In genomic region chr10:97120370-97120769, GRCh38 we compare ENCODE assay signal across 18 cellular contexts.
DNase-seq lines count a peak whose midpoint lies in the region; ATAC-seq, FAIRE-seq and TF ChIP-seq lines count a peak whose summit lies in the region.
"Had no signal": no experiment of that assay in that cellular context is flagged by ENCODE, and none has a peak within 500 bp of the region (broad histone marks: within the 10 kb centered on the region; RNA-seq: fewer than 3 reads in every experiment).

No MANE protein-coding gene starts in this region.

- H3K27ac ChIP-seq in spleen (no peak overlapping the region), HepG2 (ENCODE audit: extremely low read length, insufficient read depth, low read length) (no peak overlapping the region)

- ATAC-seq in HepG2, result no peak

- no peak for TF ChIP-seq EP300 in HepG2 (IDR thresholded peaks at IDR 0.05; ENCODE audit: low read depth in 2 of 2, low read length in 2 of 2)
- no peak for TF ChIP-seq EP300 in HepG2 (CRISPR knock-in tag; IDR thresholded peaks at IDR 0.05; ENCODE audit: borderline replicate concordance)

- peaks cover 0 to 34% (median 6%) of the 10 kb centered on the region in 7 donors for H3K27me3 ChIP-seq in spleen (replicated peaks in 1 of 7)
- peaks cover 10 to 78% of the 10 kb centered on the region in 2 experiments; a peak in 4 of 5 replicates for H3K27me3 ChIP-seq in HepG2 (ENCODE audit: control insufficient read depth in 1 of 2, insufficient read depth in 2 of 2, low read length in 2 of 2)

- H3K79me2 ChIP-seq in HepG2 (ENCODE audit: insufficient read depth, low read length), result no peaks in the 10 kb centered on the region

- intact Hi-C loops in spleen (cut with DNase I; ENCODE audit: low total_unique reads), result no loop called here
- intact Hi-C loops in HepG2 (cut with micrococcal nuclease; ENCODE audit: unreplicated experiment), result no loop called here

- H3K9me3 Mint-ChIP-seq in brain, result no peaks in the 10 kb centered on the region
- H3K9me3 Mint-ChIP-seq in neural crest cell, result no peaks in the 10 kb centered on the region
- H3K9me3 Mint-ChIP-seq: CD4-positive, alpha-beta memory T cell had no signal

- POLR2A ChIA-PET in HepG2 (lab: Yijun Ruan, JAX), result no interaction called here

- TF ChIP-seq RAD21 in HepG2 (CRISPR knock-in tag; IDR thresholded peaks at IDR 0.05), result no peak

- H3K4me2 ChIP-seq in HepG2 (ENCODE audit: low read depth, low read length), result no peak overlapping the region

- no peaks in the 10 kb centered on the region for H3K4me1 ChIP-seq in spleen
- peaks cover 7% of the 10 kb centered on the region; the same call in 1 of the 2 replicates for H3K4me1 ChIP-seq in HepG2 (ENCODE audit: insufficient read depth, low read length)

- H3K9me3 ChIP-seq in spleen (no peaks in the 10 kb centered on the region), HepG2 (ENCODE audit: low read length) (no peaks in the 10 kb centered on the region)

- CTCF ChIA-PET in HepG2 (lab: Yijun Ruan, JAX; ENCODE audit: low intra/inter-chr PET ratio, low total read pairs), result no interaction called here

- H4K20me1 ChIP-seq in HepG2 (ENCODE audit: insufficient read depth, low read length), result no peaks in the 10 kb centered on the region

- no peak for DNase-seq in neural crest cell (ENCODE audit: low read depth, low spot score)
- peak; percentile 51 for DNase-seq in spleen
- no peak for DNase-seq in NCI-H1930 (lab: John Stamatoyannopoulos, UW)
- no peak for DNase-seq in HepG2 (ENCODE audit: low spot score)
- no peak for DNase-seq in SHP77 treated with DMSO at 0.1 percent for 48 hours (lab: John Stamatoyannopoulos, UW)
- DNase-seq: C1 segment of cervical spinal cord; Calu3; CD4-positive, alpha-beta memory T cell; COR-L47; DMS53; DMS79 treated with DMSO at 0.1 percent for 48 hours; GF-D8; H7; HCEC 1CT had no signal

- no peak for TF ChIP-seq CTCF in brain (conservative IDR thresholded peaks at IDR 0.05)
- no peak for TF ChIP-seq CTCF in neural crest cell (conservative IDR thresholded peaks at IDR 0.05)
- TF ChIP-seq CTCF in spleen (IDR thresholded peaks at IDR 0.05 in 8 of 11, conservative IDR thresholded peaks at IDR 0.05 in 3 of 11), result no peak
- no peak for TF ChIP-seq CTCF in HepG2 (CRISPR knock-in tag; IDR thresholded peaks at IDR 0.05)

- H3K4me3 ChIP-seq in spleen (no peak overlapping the region), HepG2 (replicated peaks in 1 of 3; ENCODE audit: insufficient read depth in 1 of 3, low read depth in 2 of 3, low read length in 3 of 3) (no peak overlapping the region)

- H3K36me3 ChIP-seq in spleen (no peaks in the 10 kb centered on the region), HepG2 (replicated peaks in 1 of 2; ENCODE audit: control insufficient read depth in 1 of 2, insufficient read depth in 2 of 2, low read length in 2 of 2) (no peaks in the 10 kb centered on the region)

- BruUV-seq in HepG2 (replicated peaks; lab: Mats Ljungman, UMichigan), result no TSS peak

- 81 to 86% (median 82%) methylated on average over 14 to 15 of the region's 15 CpGs for WGBS in spleen, 5 donors
- WGBS in HepG2 (ENCODE audit: low lambda C conversion rate), result 34% methylated on average over 11 of the region's 15 CpGs

- H3K27ac Mint-ChIP-seq in brain (peak overlapping the region in 4 of 5 experiments; percentile 35 to 85 (median 58)), neural crest cell (ENCODE audit: unreplicated experiment) (peak overlapping the region; percentile 68)
- H3K27ac Mint-ChIP-seq: CD4-positive, alpha-beta memory T cell had no signal

- H3K4me1 Mint-ChIP-seq in brain (peaks cover 82% of the 10 kb centered on the region), neural crest cell (peaks cover 13% of the 10 kb centered on the region)
- H3K4me1 Mint-ChIP-seq: CD4-positive, alpha-beta memory T cell had no signal

- H3K4me3 Mint-ChIP-seq in brain, result no peak overlapping the region
- no peak overlapping the region for H3K4me3 Mint-ChIP-seq in neural crest cell
- H3K4me3 Mint-ChIP-seq: CD4-positive, alpha-beta memory T cell had no signal

- H3K36me3 Mint-ChIP-seq in brain (peaks cover 11% of the 10 kb centered on the region), neural crest cell (ENCODE audit: low read depth) (no peaks in the 10 kb centered on the region)
- H3K36me3 Mint-ChIP-seq: CD4-positive, alpha-beta memory T cell had no signal

- no peak overlapping the region for H3K9ac ChIP-seq in HepG2 (ENCODE audit: insufficient read depth, low read depth, low read length)

- in situ Hi-C loops in HepG2 (cut with HindIII; ENCODE audit: extremely low pct_ligation_motif_present, low pct_unique_long_range_greater_than_20kb), result no loop called here

- no peak overlapping the region for H2AFZ ChIP-seq in HepG2 (ENCODE audit: low read length)

- peaks cover 24% of the 10 kb centered on the region for H3K27me3 Mint-ChIP-seq in brain
- peaks cover 10% of the 10 kb centered on the region for H3K27me3 Mint-ChIP-seq in neural crest cell (ENCODE audit: low read depth)

- no peak for TF ChIP-seq POLR2A in spleen (IDR thresholded peaks at IDR 0.05)
- no peak for TF ChIP-seq POLR2A in HepG2 (IDR thresholded peaks at IDR 0.05; ENCODE audit: insufficient read depth in 1 of 2, low read depth in 2 of 2, low read length in 2 of 2)

- no peak for FAIRE-seq in HepG2 (lab: Jason Lieb, UNC)
- FAIRE-seq: GM12891, GM18507, H1 had no signal

TF ChIP-seq in HepG2, 621 proteins besides CTCF, POLR2A, EP300 and RAD21:
- TF ChIP-seq FLYWCH1 (CRISPR knock-in tag; IDR thresholded peaks at IDR 0.05) (no peak), TEAD2 (CRISPR knock-in tag; IDR thresholded peaks at IDR 0.05) (no peak)
